ENCODE assay signal across 25 cellular contexts in the genomic region with DNA sequence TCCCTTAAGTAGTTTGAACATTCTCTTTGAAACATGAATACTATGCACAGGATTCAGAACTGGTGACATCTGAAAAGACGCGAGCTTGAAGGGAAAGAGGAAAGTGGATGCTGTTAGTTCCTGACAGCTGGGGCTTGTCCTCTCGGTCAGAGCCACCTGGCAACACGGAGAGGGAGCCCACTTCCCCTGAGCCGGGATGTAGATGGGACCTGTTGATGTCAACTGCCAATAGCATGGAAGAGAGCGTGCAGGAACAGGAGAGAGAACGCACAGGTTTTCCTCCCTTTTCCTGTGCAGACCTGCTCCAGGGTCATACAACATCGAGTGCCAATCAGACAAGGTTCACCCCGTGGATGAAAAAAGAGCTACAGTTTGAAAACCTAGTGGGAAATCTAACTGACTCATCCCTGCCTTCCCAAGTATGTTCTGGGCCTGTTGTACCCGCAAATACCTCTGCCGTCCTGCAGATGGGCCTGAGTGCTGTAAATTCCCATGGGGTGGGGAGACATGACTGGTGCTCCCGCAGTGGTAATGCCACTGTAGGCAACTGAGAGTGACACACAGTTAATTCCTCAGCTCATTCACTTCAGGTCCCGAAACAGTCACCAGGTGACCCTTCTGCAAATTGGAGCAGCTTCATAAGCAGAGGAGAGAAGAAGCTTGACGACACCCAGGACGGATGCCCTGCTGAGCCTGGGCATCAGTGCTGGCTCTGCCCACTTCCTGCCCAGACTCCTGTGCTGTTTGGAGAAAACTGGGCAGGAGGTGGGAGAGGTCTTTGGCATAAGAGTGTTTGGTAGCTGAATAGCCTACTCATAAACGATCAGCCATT. TPM values are rescaled to one million over a fixed set of nuclear protein-coding genes. Genes with fewer than 3 reads are reported as not detected.
DNase-seq lines count a peak whose midpoint lies in the region; ATAC-seq, FAIRE-seq and TF ChIP-seq lines count a peak whose summit lies in the region.
"Had no signal": no experiment of that assay in that cellular context is flagged by ENCODE, and none has a peak within 500 bp of the region (broad histone marks: within the 10 kb centered on the region; RNA-seq: fewer than 3 reads in every experiment).

No MANE protein-coding gene starts in this region.

- ATAC-seq in stimulated activated memory B cell treated with anti-CD40 and anti-IgM and Interleukin-4, amounts not matched to agents 10 μg/mL and 1 μg/mL and 100 μg/mL, for 72 hours: no peak
- ATAC-seq in psoas muscle (no peak), HG02852 (IDR thresholded peaks at IDR 0.05; ENCODE audit: unreplicated experiment) (no peak), SK-N-SH treated with all-trans-retinoic acid at 6 μM for 48 hours (no peak)
- ATAC-seq: body of pancreas had no signal

- WGBS in psoas muscle, 3 donors: 59 to 70% (median 59%) methylated on average over 16 of the region's 16 CpGs

- no peaks in the 10 kb centered on the region for H3K36me3 ChIP-seq in Loucy (ENCODE audit: insufficient read depth, low read length)
- no peaks in the 10 kb centered on the region for H3K36me3 ChIP-seq in bronchial epithelial cell (ENCODE audit: control insufficient read depth, insufficient read depth, low read length)
- no peaks in the 10 kb centered on the region for H3K36me3 ChIP-seq in psoas muscle (ENCODE audit: insufficient read depth in 1 of 2, low read depth in 1 of 2)
- H3K36me3 ChIP-seq: colonic mucosa, SJSA1 had no signal

- no peaks in the 10 kb centered on the region for H3K27me3 ChIP-seq in Loucy (ENCODE audit: insufficient read depth, low read length, poor library complexity, severe bottlenecking)
- no peaks in the 10 kb centered on the region for H3K27me3 ChIP-seq in bronchial epithelial cell (ENCODE audit: control insufficient read depth, insufficient read depth, low read length)
- H3K27me3 ChIP-seq in psoas muscle (ENCODE audit: insufficient read depth in 3 of 3, low read length in 2 of 3): no peaks in the 10 kb centered on the region
- H3K27me3 ChIP-seq: body of pancreas, colonic mucosa, SJSA1 had no signal

- peaks cover 19% of the 10 kb centered on the region for H3K36me3 Mint-ChIP-seq in activated T-cell treated with anti-CD3 and anti-CD28 coated beads, Interleukin-2, amount 50 U/mL, for 24 hours (ENCODE audit: low read depth)
- H3K36me3 Mint-ChIP-seq in stimulated activated memory B cell treated with anti-CD40 and anti-IgM and Interleukin-4, amounts not matched to agents 10 μg/mL and 1 μg/mL and 100 μg/mL, for 72 hours: peaks cover 22% of the 10 kb centered on the region

- no peak for TF ChIP-seq CTCF in Loucy (conservative IDR thresholded peaks at IDR 0.05; ENCODE audit: low read length)
- TF ChIP-seq CTCF in bronchial epithelial cell (IDR thresholded peaks at IDR 0.05; ENCODE audit: insufficient read depth, low read length, severe bottlenecking): no peak
- no peak for TF ChIP-seq CTCF in psoas muscle (IDR thresholded peaks at IDR 0.05)

- H3K4me1 ChIP-seq in Loucy (ENCODE audit: insufficient read depth, low read length, poor library complexity, severe bottlenecking): peaks cover 15% of the 10 kb centered on the region
- H3K4me1 ChIP-seq in psoas muscle: no peaks in the 10 kb centered on the region
- H3K4me1 ChIP-seq: body of pancreas, colonic mucosa had no signal

- no peaks in the 10 kb centered on the region for H3K9me2 ChIP-seq in Loucy (replicated peaks; ENCODE audit: low read depth, low read length)

- no peak overlapping the region for H3K27ac ChIP-seq in psoas muscle
- H3K27ac ChIP-seq: body of pancreas, colonic mucosa, GM23248, SJSA1 had no signal

- no peaks in the 10 kb centered on the region for H3K79me2 ChIP-seq in Loucy (ENCODE audit: insufficient read depth, low read length)

- no peak overlapping the region for H3K4me3 Mint-ChIP-seq in activated T-cell treated with anti-CD3 and anti-CD28 coated beads, Interleukin-2, amount 50 U/mL, for 24 hours
- H3K4me3 Mint-ChIP-seq in stimulated activated memory B cell treated with anti-CD40 and anti-IgM and Interleukin-4, amounts not matched to agents 10 μg/mL and 1 μg/mL and 100 μg/mL, for 72 hours: no peak overlapping the region
- H3K4me3 Mint-ChIP-seq: activated CD4-positive, alpha-beta T cell treated with anti-CD3 and anti-CD28 coated beads, Interleukin-2, amount 10 ng/mL, durations not matched to agents 24 days and 14 days; neural crest cell had no signal

- peaks cover 58% of the 10 kb centered on the region for H3K4me1 Mint-ChIP-seq in activated T-cell treated with anti-CD3 and anti-CD28 coated beads, Interleukin-2, amount 50 U/mL, for 24 hours (ENCODE audit: low read depth)
- peaks cover 29% of the 10 kb centered on the region for H3K4me1 Mint-ChIP-seq in stimulated activated memory B cell treated with anti-CD40 and anti-IgM and Interleukin-4, amounts not matched to agents 10 μg/mL and 1 μg/mL and 100 μg/mL, for 72 hours
- H3K4me1 Mint-ChIP-seq: neural crest cell had no signal

- H3K9me3 Mint-ChIP-seq in activated T-cell treated with anti-CD3 and anti-CD28 coated beads, Interleukin-2, amount 50 U/mL, for 24 hours: peaks cover 26% of the 10 kb centered on the region
- peaks cover 13% of the 10 kb centered on the region for H3K9me3 Mint-ChIP-seq in stimulated activated memory B cell treated with anti-CD40 and anti-IgM and Interleukin-4, amounts not matched to agents 10 μg/mL and 1 μg/mL and 100 μg/mL, for 72 hours

- H3K27me3 Mint-ChIP-seq in activated T-cell treated with anti-CD3 and anti-CD28 coated beads, Interleukin-2, amount 50 U/mL, for 24 hours: no peaks in the 10 kb centered on the region
- H3K27me3 Mint-ChIP-seq in stimulated activated memory B cell treated with anti-CD40 and anti-IgM and Interleukin-4, amounts not matched to agents 10 μg/mL and 1 μg/mL and 100 μg/mL, for 72 hours: no peaks in the 10 kb centered on the region
- H3K27me3 Mint-ChIP-seq: activated CD4-positive, alpha-beta T cell treated with anti-CD3 and anti-CD28 coated beads, Interleukin-2, amount 10 ng/mL, durations not matched to agents 24 days and 14 days had no signal

- peak overlapping the region; percentile 62 for H3K27ac Mint-ChIP-seq in activated T-cell treated with anti-CD3 and anti-CD28 coated beads, Interleukin-2, amount 50 U/mL, for 24 hours
- peak overlapping the region; percentile 81 for H3K27ac Mint-ChIP-seq in stimulated activated memory B cell treated with anti-CD40 and anti-IgM and Interleukin-4, amounts not matched to agents 10 μg/mL and 1 μg/mL and 100 μg/mL, for 72 hours

- H3K9me3 ChIP-seq in Loucy (ENCODE audit: insufficient read depth, low read depth, low read length) (peaks cover 17% of the 10 kb centered on the region; the same call in 1 of the 2 replicates), psoas muscle (no peaks in the 10 kb centered on the region)
- H3K9me3 ChIP-seq: body of pancreas, colonic mucosa had no signal

- no peaks in the 10 kb centered on the region for H3F3A ChIP-seq in Loucy (ENCODE audit: low read depth)

- intact Hi-C loops in psoas muscle (cut with DNase I): loop anchor here in 1 of 2 donors (5.0 to 10.0 kb wide), 2 partner anchors 46 to 168 kb away; no protein-coding TSS in a partner anchor

- no peak overlapping the region for H3K4me3 ChIP-seq in Loucy (ENCODE audit: low read length, poor library complexity, severe bottlenecking)
- no peak overlapping the region for H3K4me3 ChIP-seq in bronchial epithelial cell (ENCODE audit: low read depth, low read length)
- H3K4me3 ChIP-seq in psoas muscle: no peak overlapping the region
- H3K4me3 ChIP-seq: body of pancreas, colonic mucosa, GM23248, SJSA1 had no signal

- H3K9ac ChIP-seq in Loucy (ENCODE audit: low read depth, low read length, poor library complexity, severe bottlenecking): peak overlapping the region; percentile 7
- H3K9ac ChIP-seq: GM23248 had no signal

- FAIRE-seq in bronchial epithelial cell (lab: Jason Lieb, UNC): no peak

- DNase-seq in activated T-cell treated with anti-CD3 and anti-CD28 coated beads, Interleukin-2, amount 50 U/mL, for 24 hours: no peak
- DNase-seq in activated T-cell treated with anti-CD3 and anti-CD28 coated beads, Interleukin-2, amount 50 U/mL, for 48 hours: no peak
- DNase-seq in bronchial epithelial cell (ENCODE audit: low read depth) (peak; percentile 81), psoas muscle (no peak)
- DNase-seq: activated CD4-positive, alpha-beta T cell treated with anti-CD3 and anti-CD28 coated beads, Interleukin-2, amount 10 ng/mL, durations not matched to agents 24 days and 14 days; activated naive CD4-positive, alpha-beta T cell treated with anti-CD3 and anti-CD28 coated beads, Interleukin-2, amount 50 U/mL, for 16 hours; body of pancreas; colonic mucosa; GM23248; hippocampal formation; kidney glomerular epithelial cell; mesenchymal stem cell; MM.1S; NCI-H2107; NCI-H526 treated with DMSO at 0.1 percent for 48 hours; PC-3; stimulated activated CD4-positive, alpha-beta T cell treated with anti-CD3 and anti-CD28 coated beads, Interleukin-12 subunit alpha, Interleukin-12 subunit beta, amount 100 ng/mL, for 4 hours; T1000; trophoblast cell had no signal

- H2AFZ ChIP-seq in Loucy (ENCODE audit: low read length): no peak overlapping the region
- H2AFZ ChIP-seq: GM23248 had no signal

- peak overlapping the region; percentile 16 for H3K4me2 ChIP-seq in Loucy (ENCODE audit: low read depth, low read length, poor library complexity, severe bottlenecking)

- H4K20me1 ChIP-seq in Loucy (ENCODE audit: insufficient read depth, low read length, poor library complexity, severe bottlenecking): no peaks in the 10 kb centered on the region

TF ChIP-seq in SK-N-SH treated with all-trans-retinoic acid at 6 μM for 48 hours, 23 proteins besides CTCF, POLR2A, EP300 and RAD21:
- TF ChIP-seq CSDC2 (CRISPR knock-in tag; IDR thresholded peaks at IDR 0.05): no peak
- TF ChIP-seq ESRRG (CRISPR knock-in tag; IDR thresholded peaks at IDR 0.05): no peak
- no peak for TF ChIP-seq OSR1 (CRISPR knock-in tag; IDR thresholded peaks at IDR 0.05)
- no peak for TF ChIP-seq ISL1 (CRISPR knock-in tag; IDR thresholded peaks at IDR 0.05)
- no peak for TF ChIP-seq ZFP30 (CRISPR knock-in tag; IDR thresholded peaks at IDR 0.05)
- TF ChIP-seq GLIS3 (CRISPR knock-in tag; IDR thresholded peaks at IDR 0.05): no peak
- no peak for TF ChIP-seq TCF4 (CRISPR knock-in tag; IDR thresholded peaks at IDR 0.05; ENCODE audit: borderline replicate concordance)
- TF ChIP-seq ZNF8 (CRISPR knock-in tag; IDR thresholded peaks at IDR 0.05): no peak
TF ChIP-seq in SK-N-SH treated with all-trans-retinoic acid at 6 μM for 48 hours: peak in this region for 0.

RNA-seq across cellular contexts. Expression of a gene that starts 13.9 kb away (rescaled TPM):
- total RNA-seq in bronchial epithelial cell (21.3 and 26.6 TPM in 2 replicates), psoas muscle (10 to 100 TPM; 51.6 to 88.2 (median 78.6) TPM)
- 10 to 100 TPM; 16.4 to 43.9 (median 40.8) TPM for polyA plus RNA-seq in psoas muscle
- total RNA-seq: SJSA1 had no signal
